In the genomic region with DNA sequence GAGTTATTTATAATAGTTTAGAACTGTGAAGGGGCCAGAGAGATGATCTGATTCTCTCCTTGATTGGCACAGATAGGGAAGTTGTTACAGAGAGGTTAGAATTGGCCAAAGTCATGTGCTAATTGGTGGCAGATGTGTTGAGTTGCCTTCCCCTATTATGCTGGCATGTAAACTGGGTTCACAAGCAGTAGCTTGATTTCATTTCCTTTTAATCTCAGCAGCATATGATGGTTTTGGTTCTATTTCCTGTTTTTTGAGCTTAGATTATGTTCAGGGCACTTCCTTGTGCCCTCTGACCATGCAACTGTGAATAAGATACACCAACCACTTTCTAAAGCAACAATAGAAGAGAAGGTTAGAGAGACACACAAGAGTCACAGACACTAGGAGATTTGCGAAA, we compare ENCODE assay signal across 8 cellular contexts. TPM values are rescaled to one million over a fixed set of nuclear protein-coding genes. Genes with fewer than 3 reads are reported as not detected.
DNase-seq lines count a peak whose midpoint lies in the region; ATAC-seq, FAIRE-seq and TF ChIP-seq lines count a peak whose summit lies in the region.

No MANE protein-coding gene starts in this region.

- H2AFZ ChIP-seq in endothelial cell of umbilical vein (ENCODE audit: low read depth, low read length) = no peak overlapping the region
- no peak overlapping the region for H2AFZ ChIP-seq in PC-9

- H3K4me3 ChIP-seq in endothelial cell of umbilical vein (replicated peaks in 1 of 3; ENCODE audit: insufficient read depth in 1 of 3, low read depth in 1 of 3, low read length in 3 of 3) = no peak overlapping the region
- H3K4me3 ChIP-seq in PC-9 = no peak overlapping the region

- no peaks in the 10 kb centered on the region for H3K9me2 ChIP-seq in PC-9 (ENCODE audit: insufficient read depth)

- no peaks in the 10 kb centered on the region for H3K9me1 ChIP-seq in endothelial cell of umbilical vein (replicated peaks; ENCODE audit: control insufficient read depth, extremely low read depth, insufficient read depth, low read length)

- POLR2A ChIA-PET in endothelial cell of umbilical vein (lab: Charles Lee) (no interaction called here), PC-9 (lab: Charles Lee; ENCODE audit: unreplicated experiment) (no interaction called here)

- H3K36me3 ChIP-seq in endothelial cell of umbilical vein (ENCODE audit: control insufficient read depth in 2 of 2, extremely low read depth in 1 of 2, insufficient read depth in 2 of 2, low read length in 2 of 2) (peaks cover 0 to 2% of the 10 kb centered on the region in 2 experiments), PC-9 (ENCODE audit: low read depth) (peaks cover 21% of the 10 kb centered on the region; the same call in 1 of the 2 replicates)

- CTCF ChIA-PET in endothelial cell of umbilical vein (lab: Charles Lee) (interaction anchor here (0.6 to 1.4 kb wide), 3 partner anchors 11 to 190 kb away, joined by 3 to 5 read pairs (median 3); a partner anchor contains a TSS), PC-9 (lab: Charles Lee) (interaction anchor here (0.6 kb wide), 1 partner anchor 190 kb away, joined by 3 read pairs; no protein-coding TSS in a partner anchor)

- BruUV-seq in endothelial cell of umbilical vein (replicated peaks; lab: Mats Ljungman, UMichigan) = no TSS peak
- BruUV-seq in PC-9 (replicated peaks; lab: Mats Ljungman, UMichigan) = no TSS peak

- no peak overlapping the region for H3K27ac ChIP-seq in endothelial cell of umbilical vein (ENCODE audit: insufficient read depth, low read depth, low read length)
- H3K27ac ChIP-seq in PC-9 = no peak overlapping the region

- H4K20me1 ChIP-seq in endothelial cell of umbilical vein (replicated peaks; ENCODE audit: control insufficient read depth, extremely low read depth, insufficient read depth, low read length) (no peaks in the 10 kb centered on the region), PC-9 (ENCODE audit: insufficient read depth) (no peaks in the 10 kb centered on the region)

- TF ChIP-seq POLR2A in endothelial cell of umbilical vein (IDR thresholded peaks at IDR 0.05; ENCODE audit: low read depth, low read length) = no peak

- dilution Hi-C loops in endothelial cell of umbilical vein (cut with MboI; ENCODE audit: extremely low pct_ligation_motif_present, low sequenced_read_pairs) = no loop called here

- ATAC-seq in GM21381 (IDR thresholded peaks at IDR 0.05; ENCODE audit: unreplicated experiment) (peak; percentile 70), HG03457 (IDR thresholded peaks at IDR 0.05; ENCODE audit: unreplicated experiment) (peak; percentile 57)

- H3K9me3 ChIP-seq in endothelial cell of umbilical vein (replicated peaks; ENCODE audit: control insufficient read depth, insufficient read depth, low read length) (no peaks in the 10 kb centered on the region), PC-9 (ENCODE audit: insufficient read depth, low read depth) (no peaks in the 10 kb centered on the region)

- TF ChIP-seq CTCF in endothelial cell of umbilical vein (IDR thresholded peaks at IDR 0.05; ENCODE audit: extremely low read depth in 1 of 2, insufficient read depth in 1 of 2, low read depth in 1 of 2, low read length in 2 of 2) = no peak
- no peak for TF ChIP-seq CTCF in PC-9 (conservative IDR thresholded peaks at IDR 0.05)

- DNase-seq in CD1c-positive myeloid dendritic cell (ENCODE audit: extremely low spot score) (peak; percentile 92), endothelial cell of umbilical vein (ENCODE audit: low read depth, low spot score) (peak; percentile 26), NCI-H226 (no peak), NCI-H1105 treated with DMSO at 0.1 percent for 48 hours (lab: John Stamatoyannopoulos, UW) (no peak), PC-9 (no peak)
- no peak for DNase-seq in stimulated activated CD4-positive, alpha-beta T cell treated with anti-CD3 and anti-CD28 coated beads, Interleukin-1b, Interleukin-23, amount 100 ng/mL, for 48 hours

- intact Hi-C loops in endothelial cell of umbilical vein (cut with micrococcal nuclease) = no loop called here
- intact Hi-C loops in PC-9 (cut with micrococcal nuclease; ENCODE audit: unreplicated experiment) = no loop called here

- peak; percentile 56 for FAIRE-seq in endothelial cell of umbilical vein (lab: Jason Lieb, UNC)

- H3K27me3 ChIP-seq in endothelial cell of umbilical vein (ENCODE audit: control insufficient read depth in 2 of 2, insufficient read depth in 2 of 2, low read length in 2 of 2) = no peaks in the 10 kb centered on the region
- H3K27me3 ChIP-seq in PC-9 (ENCODE audit: insufficient read depth, low read depth) = no peaks in the 10 kb centered on the region

- H3K4me1 ChIP-seq in endothelial cell of umbilical vein (ENCODE audit: control insufficient read depth, extremely low read depth, insufficient read depth, low read length) = peaks cover 11% of the 10 kb centered on the region
- H3K4me1 ChIP-seq in PC-9 (replicated peaks; ENCODE audit: insufficient read depth) = no peaks in the 10 kb centered on the region

- no peak overlapping the region for H3K9ac ChIP-seq in endothelial cell of umbilical vein (replicated peaks; ENCODE audit: extremely low read depth, insufficient read depth, low read length)

- H3K79me2 ChIP-seq in endothelial cell of umbilical vein (ENCODE audit: control insufficient read depth, insufficient read depth, low read length) (no peaks in the 10 kb centered on the region), PC-9 (ENCODE audit: low read depth) (no peaks in the 10 kb centered on the region)

- H3K4me2 ChIP-seq in endothelial cell of umbilical vein (ENCODE audit: insufficient read depth, low read length) (no peak overlapping the region), PC-9 (no peak overlapping the region)

- no peaks in the 10 kb centered on the region; the same call in 1 of the 2 replicates for H3F3A ChIP-seq in PC-9 (ENCODE audit: insufficient read depth, low read depth)

TF ChIP-seq in endothelial cell of umbilical vein, 7 proteins besides CTCF, POLR2A, EP300 and RAD21:
- TF ChIP-seq FOS (IDR thresholded peaks at IDR 0.05; ENCODE audit: borderline replicate concordance, insufficient read depth, low read length) = no peak
- no peak for TF ChIP-seq EZH2 (IDR thresholded peaks at IDR 0.05; ENCODE audit: borderline replicate concordance, low read depth, low read length, severe bottlenecking)
- TF ChIP-seq, protein P1, sequence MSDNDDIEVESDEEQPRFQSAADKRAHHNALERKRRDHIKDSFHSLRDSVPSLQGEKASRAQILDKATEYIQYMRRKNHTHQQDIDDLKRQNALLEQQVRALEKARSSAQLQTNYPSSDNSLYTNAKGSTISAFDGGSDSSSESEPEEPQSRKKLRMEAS (IDR thresholded peaks at IDR 0.05; ENCODE audit: insufficient read depth, insufficient read length) = no peak
- TF ChIP-seq JUN (IDR thresholded peaks at IDR 0.05; ENCODE audit: borderline replicate concordance, insufficient read depth, insufficient read length, low read depth) = no peak
- no peak for TF ChIP-seq MYC (IDR thresholded peaks at IDR 0.05; ENCODE audit: low read depth, low read length)
- TF ChIP-seq GATA2 (IDR thresholded peaks at IDR 0.05; ENCODE audit: insufficient read depth, insufficient read length, low read depth, low read length) = no peak
- no peak for TF ChIP-seq POLR2AphosphoS5 (IDR thresholded peaks at IDR 0.05; ENCODE audit: insufficient read depth, low read depth, low read length)

RNA-seq across cellular contexts. Expression of a gene that starts 16.5 kb away (rescaled TPM):
- 16.1 and 17.8 TPM in 2 replicates for total RNA-seq in endothelial cell of umbilical vein
- polyA plus RNA-seq in endothelial cell of umbilical vein = 6.7 and 8.8 TPM in 2 replicates
- polyA plus RNA-seq in endothelial cell of umbilical vein (2011; cell fraction: cytosol; rRNA removed) = 11.3 and 12.4 TPM in 2 replicates
- polyA plus RNA-seq in endothelial cell of umbilical vein (2011; cell fraction: nucleus; rRNA removed) = 13.6 and 15.1 TPM in 2 replicates
- polyA plus RNA-seq in endothelial cell of umbilical vein (2012) = 11.4 and 14.6 TPM in 2 replicates
- polyA minus RNA-seq in endothelial cell of umbilical vein = 11.8 and 13.9 TPM in 2 replicates
- polyA minus RNA-seq in endothelial cell of umbilical vein (2011; cell fraction: cytosol; rRNA and poly(A)+ RNA removed) = 17.3 TPM
- 9.9 and 13.8 TPM in 2 replicates for polyA minus RNA-seq in endothelial cell of umbilical vein (2011; cell fraction: nucleus; rRNA and poly(A)+ RNA removed)
- 33.4 and 36.7 TPM in 2 replicates for total RNA-seq in PC-9 (2021)

RNA-seq across cellular contexts. Expression of a gene that starts 59.6 kb away (rescaled TPM):
- total RNA-seq in endothelial cell of umbilical vein (23.2 and 24.6 TPM in 2 replicates), PC-9 (2021) (32.2 and 38.3 TPM in 2 replicates)
- 4.7 and 8.7 TPM in 2 replicates for polyA plus RNA-seq in endothelial cell of umbilical vein
- polyA plus RNA-seq in endothelial cell of umbilical vein (2011; cell fraction: cytosol; rRNA removed) = 5.8 TPM in 2 replicates
- 18.8 and 28.6 TPM in 2 replicates for polyA plus RNA-seq in endothelial cell of umbilical vein (2011; cell fraction: nucleus; rRNA removed)
- polyA plus RNA-seq in endothelial cell of umbilical vein (2012) = 10.0 and 13.8 TPM in 2 replicates
- 9.6 and 12.6 TPM in 2 replicates for polyA minus RNA-seq in endothelial cell of umbilical vein
- polyA minus RNA-seq in endothelial cell of umbilical vein (2011; cell fraction: cytosol; rRNA and poly(A)+ RNA removed) = 43.5 TPM
- polyA minus RNA-seq in endothelial cell of umbilical vein (2011; cell fraction: nucleus; rRNA and poly(A)+ RNA removed) = 20.2 and 21.0 TPM in 2 replicates

Comparison
In these comparisons a context has a peak if more than half of its experiments do, and no peak if none do; other contexts are left out.
1. DNase-seq: peak in CD1c-positive myeloid dendritic cell (single experiment) and endothelial cell of umbilical vein (single experiment); none in NCI-H226 (single experiment), NCI-H1105 treated with DMSO at 0.1 percent for 48 hours (single experiment), PC-9 (0 of 2) and stimulated activated CD4-positive, alpha-beta T cell treated with anti-CD3 and anti-CD28 coated beads, Interleukin-1b, Interleukin-23, amount 100 ng/mL, for 48 hours (single experiment).